In the genomic region with DNA sequence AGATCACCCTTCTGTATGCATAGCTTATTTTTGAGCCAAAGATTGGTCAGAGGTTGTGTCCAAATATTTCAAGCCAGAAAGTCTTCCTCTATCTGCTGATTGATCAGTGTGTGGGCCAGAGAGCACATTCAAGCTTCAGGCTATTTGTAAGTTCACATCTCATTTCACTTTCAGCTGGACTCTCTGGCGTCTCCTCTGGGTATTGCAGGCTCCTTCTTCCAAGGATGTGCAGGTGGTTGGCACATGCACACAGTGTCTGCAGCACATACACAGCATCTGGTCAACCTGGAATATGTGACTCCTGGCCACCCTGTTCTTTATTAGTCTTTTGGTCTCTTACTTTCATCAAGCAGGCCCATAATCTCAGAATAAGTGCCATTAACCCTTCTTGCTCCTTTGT, we compare ENCODE assay signal across 15 cellular contexts.
DNase-seq lines count a peak whose midpoint lies in the region; ATAC-seq and TF ChIP-seq lines count a peak whose summit lies in the region.
"Had no signal": no experiment of that assay in that cellular context is flagged by ENCODE, and none has a peak within 500 bp of the region (broad histone marks: within the 10 kb centered on the region; RNA-seq: fewer than 3 reads in every experiment).

No MANE protein-coding gene starts in this region.

- H3K36me3 Mint-ChIP-seq in activated naive CD4-positive, alpha-beta T cell treated with anti-CD3 and anti-CD28 coated beads, Interleukin-2, amount 50 U/mL, for 72 hours, result no peaks in the 10 kb centered on the region

- no peak overlapping the region for H3K27ac Mint-ChIP-seq in activated naive CD4-positive, alpha-beta T cell treated with anti-CD3 and anti-CD28 coated beads, Interleukin-2, amount 50 U/mL, for 72 hours
- H3K27ac Mint-ChIP-seq: activated CD8-positive, alpha-beta T cell treated with anti-CD3 and anti-CD28 coated beads for 36 hours had no signal

- peaks cover 9 to 10% of the 10 kb centered on the region in 2 donors for H3K9me3 Mint-ChIP-seq in activated naive CD4-positive, alpha-beta T cell treated with anti-CD3 and anti-CD28 coated beads, Interleukin-2, amount 50 U/mL, for 72 hours

- H2AFZ ChIP-seq in OCI-LY3 (ENCODE audit: low read depth, low read length), result no peak overlapping the region

- no peak overlapping the region for H3K27ac ChIP-seq in OCI-LY3 (ENCODE audit: low read length)
- H3K27ac ChIP-seq: RWPE1 had no signal

- peak; percentile 16 for DNase-seq in NCI-H82 (lab: John Stamatoyannopoulos, UW)
- no peak for DNase-seq in NCI-H82 treated with DMSO at 0.1 percent for 48 hours (lab: John Stamatoyannopoulos, UW; ENCODE audit: unreplicated experiment)
- DNase-seq in fibroblast of gingiva (ENCODE audit: low read depth), result peak; percentile 9
- DNase-seq in activated naive CD4-positive, alpha-beta T cell treated with anti-CD3 and anti-CD28 coated beads, Interleukin-2, amount 50 U/mL, for 72 hours (ENCODE audit: low spot score in 2 of 2), result no peak
- DNase-seq in NCI-H1694 treated with DMSO at 0.1 percent for 48 hours (lab: John Stamatoyannopoulos, UW), result no peak
- DNase-seq in central memory CD4-positive, alpha-beta T cell, result no peak
- DNase-seq: activated CD8-positive, alpha-beta T cell treated with anti-CD3 and anti-CD28 coated beads for 36 hours; activated gamma-delta T cell; DMS79; NCI-H446 treated with DMSO at 0.1 percent for 48 hours; nucleus accumbens had no signal

- no peaks in the 10 kb centered on the region for H3K36me3 ChIP-seq in OCI-LY3 (replicated peaks; ENCODE audit: low read depth, low read length)

- no peak overlapping the region for H3K4me3 ChIP-seq in OCI-LY3 (ENCODE audit: low read length)
- H3K4me3 ChIP-seq: lung had no signal

- no peak overlapping the region for H3K9ac ChIP-seq in OCI-LY3 (ENCODE audit: low read length)

- H3K4me2 ChIP-seq in OCI-LY3 (ENCODE audit: low read length), result no peak overlapping the region

- H3K4me1 ChIP-seq in OCI-LY3 (ENCODE audit: low read length), result no peaks in the 10 kb centered on the region

- no peak for ATAC-seq in activated naive CD4-positive, alpha-beta T cell treated with anti-CD3 and anti-CD28 coated beads, Interleukin-2, amount 50 U/mL, for 72 hours
- no peak for ATAC-seq in GM21390 (IDR thresholded peaks at IDR 0.05; ENCODE audit: unreplicated experiment)
- ATAC-seq: activated CD8-positive, alpha-beta T cell treated with anti-CD3 and anti-CD28 coated beads for 36 hours had no signal

- no peaks in the 10 kb centered on the region for H3K79me2 ChIP-seq in OCI-LY3 (ENCODE audit: low read length)

- H4K20me1 ChIP-seq in OCI-LY3 (ENCODE audit: insufficient read depth, low read length), result no peaks in the 10 kb centered on the region

- H3K27me3 ChIP-seq in OCI-LY3 (ENCODE audit: low read depth, low read length), result no peaks in the 10 kb centered on the region

- no peaks in the 10 kb centered on the region for H3K9me3 ChIP-seq in OCI-LY3 (ENCODE audit: insufficient read depth, low read length)

- TF ChIP-seq CTCF in OCI-LY3 (IDR thresholded peaks at IDR 0.05; ENCODE audit: low read depth, low read length), result peak; percentile 28; the same call in 1 of the 2 replicates

Comparison
In these comparisons a context has a peak if more than half of its experiments do, and no peak if none do; other contexts are left out.
1. DNase-seq: peak in NCI-H82 (single experiment) and fibroblast of gingiva (single experiment); none in NCI-H82 treated with DMSO at 0.1 percent for 48 hours (single experiment), activated naive CD4-positive, alpha-beta T cell treated with anti-CD3 and anti-CD28 coated beads, Interleukin-2, amount 50 U/mL, for 72 hours (0 of 2), NCI-H1694 treated with DMSO at 0.1 percent for 48 hours (single experiment) and central memory CD4-positive, alpha-beta T cell (single experiment).